Comparison of ENCODE assay signal across 22 cellular contexts in genomic region chr16:55091213-55091870, GRCh38.
"Had no signal": no experiment of that assay in that cellular context is flagged by ENCODE, and none has a peak within 500 bp of the region (broad histone marks: within the 10 kb centered on the region; RNA-seq: fewer than 3 reads in every experiment).

No MANE protein-coding gene starts in this region.

- H3K36me3 ChIP-seq: left lung, lower lobe of right lung, pancreas, prostate gland, right lobe of liver, suprapubic skin, thyroid gland had no signal

- H3K4me2 ChIP-seq: hepatocyte had no signal

- DNase-seq: central memory CD4-positive, alpha-beta T cell; cortex of kidney; dorsolateral prefrontal cortex; effector CD8-positive, alpha-beta T cell; foreskin melanocyte; head of caudate nucleus; kidney glomerular epithelial cell; left lung; lower lobe of right lung; mesenchymal stem cell; naive thymus-derived CD4-positive, alpha-beta T cell; nucleus accumbens; pancreas; right lobe of liver; stimulated activated CD4-positive, alpha-beta T cell treated with anti-CD3 and anti-CD28 coated beads, Interleukin-4, amount 100 ng/mL, for 1 hour; stimulated activated CD8-positive, alpha-beta memory T cell treated with anti-CD3 and anti-CD28 coated beads, Interleukin-4, amount 100 ng/mL, for 48 hours; stimulated activated naive CD8-positive, alpha-beta T cell treated with anti-CD3 and anti-CD28 coated beads, Interleukin-15, Interleukin-2, amounts not matched to agents 100 U/mL and 50 U/mL, for 24 hours; thyroid gland had no signal

- ATAC-seq: left lung; naive thymus-derived CD4-positive, alpha-beta T cell; pancreas; stimulated activated effector memory CD8-positive, alpha-beta T cell treated with anti-CD3 and anti-CD28 coated beads, Interleukin-12 subunit alpha, Interleukin-12 subunit beta, amount 100 ng/mL, for 72 hours; stimulated activated naive CD8-positive, alpha-beta T cell treated with anti-CD3 and anti-CD28 coated beads, Interleukin-15, Interleukin-2, amounts not matched to agents 100 U/mL and 50 U/mL, for 24 hours had no signal

- H3K27ac ChIP-seq: dorsolateral prefrontal cortex, hepatocyte, left lung, lower lobe of right lung, pancreas, prostate gland, right lobe of liver, suprapubic skin, thyroid gland had no signal

- H3K27me3 ChIP-seq: hepatocyte, left lung, pancreas, right lobe of liver, thyroid gland had no signal

- H3K9me3 ChIP-seq: left lung, lower lobe of right lung, pancreas, prostate gland, right lobe of liver, suprapubic skin, thyroid gland had no signal

- H2AFZ ChIP-seq: hepatocyte had no signal

- H3K4me1 ChIP-seq: left lung, lower lobe of right lung, pancreas, prostate gland, right lobe of liver, suprapubic skin, thyroid gland had no signal

- H3K4me3 ChIP-seq: dorsolateral prefrontal cortex, hepatocyte, left lung, lower lobe of right lung, pancreas, prostate gland, right lobe of liver, suprapubic skin, thyroid gland had no signal
